In genomic region chr17:62093188-62094155, GRCh38 we compare ENCODE assay signal across 8 cellular contexts. TPM values are rescaled to one million over a fixed set of nuclear protein-coding genes. Genes with fewer than 3 reads are reported as not detected.
A peak's percentile ranks its signal among the peaks of the same experiment; 100 is the strongest.
DNase-seq lines count a peak whose midpoint lies in the region; ATAC-seq, FAIRE-seq and TF ChIP-seq lines count a peak whose summit lies in the region.

No MANE protein-coding gene starts in this region.

- peaks cover 0 to 5% (median 0%) of the 10 kb centered on the region in 4 donors for H3K4me1 ChIP-seq in Peyer's patch

- no peak for TF ChIP-seq CTCF in Peyer's patch (IDR thresholded peaks at IDR 0.05)

- H3K9me3 ChIP-seq in Peyer's patch, result no peaks in the 10 kb centered on the region

- no peaks in the 10 kb centered on the region for H3K27me3 ChIP-seq in Peyer's patch

- no peak overlapping the region for H3K4me3 ChIP-seq in Peyer's patch

- no peaks in the 10 kb centered on the region for H3K36me3 ChIP-seq in Peyer's patch

- ATAC-seq in GM21528 (IDR thresholded peaks at IDR 0.05; ENCODE audit: low FRiP score, unreplicated experiment), result peak; percentile 95

- DNase-seq in GM12891 (ENCODE audit: insufficient read length, low spot score) (peak; percentile 41), HK-2 (ENCODE audit: unreplicated experiment) (peak; percentile 41), epithelial cell of prostate (ENCODE audit: low read depth, low spot score) (peak; percentile 88), Peyer's patch (no peak), NCI-H524 (lab: John Stamatoyannopoulos, UW) (no peak), superior temporal gyrus (ENCODE audit: extremely low spot score) (no peak), iPS-NIHi7 (ENCODE audit: extremely low spot score) (no peak)

- peak overlapping the region; percentile 58 for H3K27ac ChIP-seq in epithelial cell of prostate
- H3K27ac ChIP-seq in Peyer's patch, result peak overlapping the region in 1 of 4 donors; percentile 60

- TF ChIP-seq POLR2A in GM12891 (IDR thresholded peaks at IDR 0.05; ENCODE audit: low read depth, low read length) (0 out of 2 replicates have a peak, but pooled peaks have one; percentile 37), Peyer's patch (IDR thresholded peaks at IDR 0.05) (no peak)

- FAIRE-seq in GM12891 (lab: Jason Lieb, UNC), result peak; percentile 89

TF ChIP-seq in GM12891, 5 proteins besides CTCF, POLR2A, EP300 and RAD21:
- TF ChIP-seq POU2F2 (IDR thresholded peaks at IDR 0.05; ENCODE audit: low read depth, low read length) (peak; percentile 76), SPI1 (IDR thresholded peaks at IDR 0.05; ENCODE audit: low read depth, low read length) (peak; percentile 70), POLR2AphosphoS5 (IDR thresholded peaks at IDR 0.05; ENCODE audit: low read depth, low read length) (no peak), PAX5 (IDR thresholded peaks at IDR 0.05; ENCODE audit: insufficient read depth, low read length, severe bottlenecking) (peak; percentile 84), TAF1 (IDR thresholded peaks at IDR 0.05; ENCODE audit: low read depth, low read length) (peak; percentile 45; the same call in 1 of the 2 replicates)
TF ChIP-seq in GM12891: peak in this region for 4.

RNA-seq across cellular contexts. Expression of gene MED13, which starts 28.4 kb away (rescaled TPM):
- 11.1 TPM for polyA plus RNA-seq in GM12891 (2012; ENCODE audit: low read depth, missing spikeins)
- 100 to 1,000 TPM in 3 of 4 donors, 10 to 100 TPM in 1; 84.4 to 452 (median 131) TPM for total RNA-seq in Peyer's patch

Comparison
In these comparisons a context has a peak if more than half of its experiments do, and no peak if none do; other contexts are left out.
1. DNase-seq: peak in GM12891 (single experiment), HK-2 (single experiment) and epithelial cell of prostate (single experiment); none in Peyer's patch (0 of 3), NCI-H524 (0 of 2), superior temporal gyrus (single experiment) and iPS-NIHi7 (single experiment).